ENCODE assay signal across 28 cellular contexts in genomic region chr2:200092235-200092634, GRCh38.
"Had no signal": no experiment of that assay in that cellular context is flagged by ENCODE, and none has a peak within 500 bp of the region (broad histone marks: within the 10 kb centered on the region; RNA-seq: fewer than 3 reads in every experiment).

No MANE protein-coding gene starts in this region.

- H3K4me3 ChIP-seq: body of pancreas, lower lobe of right lung, suprapubic skin, tibial artery, upper lobe of right lung had no signal

- H3K4me1 ChIP-seq: body of pancreas, lower lobe of right lung, suprapubic skin, tibial artery, upper lobe of right lung had no signal

- ATAC-seq: activated CD4-positive, CD25-positive, alpha-beta regulatory T cell treated with anti-CD3 and anti-CD28 coated beads, Interleukin-2, amount 50 U/mL, for 24 hours; body of pancreas; lower lobe of right lung; naive thymus-derived CD4-positive, alpha-beta T cell; upper lobe of right lung had no signal

- H3K36me3 ChIP-seq: lower lobe of right lung, suprapubic skin, tibial artery, upper lobe of right lung had no signal

- H3K9me3 ChIP-seq: body of pancreas, lower lobe of right lung, suprapubic skin, tibial artery, upper lobe of right lung had no signal

- H3K27ac ChIP-seq: body of pancreas, lower lobe of right lung, suprapubic skin, tibial artery, upper lobe of right lung, VCaP had no signal

- DNase-seq: activated CD4-positive, alpha-beta T cell treated with anti-CD3 and anti-CD28 coated beads for 48 hours; activated CD4-positive, alpha-beta T cell treated with anti-CD3 and anti-CD28 coated beads, Interleukin-2, amount 50 U/mL, for 48 hours; activated CD8-positive, alpha-beta memory T cell treated with anti-CD3 and anti-CD28 coated beads for 24 hours; activated effector memory CD4-positive, alpha-beta T cell treated with Interleukin-2 at 50 U/mL for 16 hours; activated naive CD4-positive, alpha-beta T cell treated with Interleukin-2 at 50 U/mL for 16 hours; aorta; body of pancreas; effector CD8-positive, alpha-beta T cell; hippocampal formation; lower lobe of right lung; naive thymus-derived CD4-positive, alpha-beta T cell; occipital lobe; posterior cingulate gyrus; stimulated activated CD4-positive, alpha-beta T cell treated with anti-CD3 and anti-CD28 coated beads, Interleukin-15, amount 100 ng/mL, for 24 hours; stimulated activated CD4-positive, alpha-beta T cell treated with anti-CD3 and anti-CD28 coated beads, Interleukin-2, amount 100 ng/mL, for 24 hours; stimulated activated naive CD4-positive, alpha-beta T cell; SW 1271; T-helper 9 cell; tibial artery; upper lobe of right lung had no signal

- H3K27me3 ChIP-seq: body of pancreas, suprapubic skin, tibial artery, upper lobe of right lung had no signal

- FAIRE-seq: colon, endometrium, frontal cortex, keratinocyte, TTC549 had no signal
